Comparison of ENCODE assay signal across 8 cellular contexts in genomic region chr11:62646825-62647608, GRCh38. TPM values are rescaled to one million over a fixed set of nuclear protein-coding genes. Genes with fewer than 3 reads are reported as not detected.
DNase-seq lines count a peak whose midpoint lies in the region; ATAC-seq and TF ChIP-seq lines count a peak whose summit lies in the region.

No MANE protein-coding gene starts in this region.

- H3K79me2 ChIP-seq in PC-9 (ENCODE audit: low read depth): peaks cover 61% of the 10 kb centered on the region
- H3K79me2 ChIP-seq in fibroblast of lung (ENCODE audit: control insufficient read depth, insufficient read depth, low read length): peaks cover 50% of the 10 kb centered on the region

- no peak for DNase-seq in PC-9
- no peak for DNase-seq in fibroblast of lung (ENCODE audit: low read depth in 2 of 2)
- DNase-seq in sciatic nerve (ENCODE audit: low spot score): no peak
- no peak for DNase-seq in stimulated activated naive CD4-positive, alpha-beta T cell treated with Interleukin-2 at 50 U/mL for 16 hours (lab: John Stamatoyannopoulos, UW)
- DNase-seq in stimulated activated CD4-positive, alpha-beta T cell treated with anti-CD3 and anti-CD28 coated beads, Interleukin-12 subunit alpha, Interleukin-12 subunit beta, amount 100 ng/mL, for 4 hours: no peak
- no peak for DNase-seq in DMS 273 (lab: John Stamatoyannopoulos, UW; ENCODE audit: unreplicated experiment)

- peaks cover 23% of the 10 kb centered on the region for H3F3A ChIP-seq in PC-9 (ENCODE audit: insufficient read depth, low read depth)

- intact Hi-C loops in PC-9 (cut with micrococcal nuclease; ENCODE audit: unreplicated experiment): loop anchor here (1.0 to 5.0 kb wide), 3 partner anchors 25 to 193 kb away; partner anchors contain the start of genes EML3 and ROM1
- intact Hi-C loops in sciatic nerve (cut with DNase I): no loop called here

- H2AFZ ChIP-seq in PC-9: no peak overlapping the region
- H2AFZ ChIP-seq in fibroblast of lung (ENCODE audit: low read length): no peak overlapping the region

- ATAC-seq in GM19351 (IDR thresholded peaks at IDR 0.05; ENCODE audit: unreplicated experiment): peak; percentile 7
- ATAC-seq in sciatic nerve: peak; percentile 2
- ATAC-seq in HG02623 (IDR thresholded peaks at IDR 0.05; ENCODE audit: unreplicated experiment): no peak

- H3K9ac ChIP-seq in fibroblast of lung (ENCODE audit: insufficient read depth, low read length): no peak overlapping the region

- H3K27ac ChIP-seq in PC-9 (no peak overlapping the region), fibroblast of lung (ENCODE audit: insufficient read depth, low read length) (peak overlapping the region; percentile 64)

- H3K4me1 ChIP-seq in PC-9 (replicated peaks; ENCODE audit: insufficient read depth): peaks cover 23% of the 10 kb centered on the region
- peaks cover 8% of the 10 kb centered on the region for H3K4me1 ChIP-seq in fibroblast of lung (ENCODE audit: control insufficient read depth, extremely low read depth, insufficient read depth, low read length)

- H3K27me3 ChIP-seq in PC-9 (ENCODE audit: insufficient read depth, low read depth) (no peaks in the 10 kb centered on the region), fibroblast of lung (ENCODE audit: control insufficient read depth, insufficient read depth, low read length) (no peaks in the 10 kb centered on the region)

- H3K9me3 ChIP-seq in PC-9 (ENCODE audit: insufficient read depth, low read depth) (no peaks in the 10 kb centered on the region), fibroblast of lung (ENCODE audit: control insufficient read depth, insufficient read depth, low read depth, low read length) (no peaks in the 10 kb centered on the region)

- H3K4me3 ChIP-seq in PC-9: no peak overlapping the region; the same call in 1 of the 2 replicates
- peak overlapping the region in 2 of 4 experiments; percentile 6 to 27 for H3K4me3 ChIP-seq in fibroblast of lung (replicated peaks in 1 of 4; ENCODE audit: control extremely low read depth in 1 of 4, insufficient read depth in 1 of 4, low read depth in 3 of 4, low read length in 4 of 4)

- no peak for TF ChIP-seq CTCF in PC-9 (conservative IDR thresholded peaks at IDR 0.05)
- TF ChIP-seq CTCF in fibroblast of lung (conservative IDR thresholded peaks at IDR 0.05 in 1 of 2, IDR thresholded peaks at IDR 0.05 in 1 of 2; ENCODE audit: low read depth in 1 of 2, low read length in 2 of 2): no peak

- CTCF ChIA-PET in PC-9 (lab: Charles Lee): interaction anchor here (0.5 kb wide), 1 partner anchor 47 kb away, joined by 8 read pairs; no protein-coding TSS in a partner anchor

- H3K4me2 ChIP-seq in PC-9: peak overlapping the region; percentile 37; the same call in 1 of the 2 replicates
- peak overlapping the region; percentile 58 for H3K4me2 ChIP-seq in fibroblast of lung (ENCODE audit: extremely low read depth, insufficient read depth, low read length)

- BruUV-seq in PC-9 (replicated peaks; lab: Mats Ljungman, UMichigan): TSS peak; percentile 24

- POLR2A ChIA-PET in PC-9 (lab: Charles Lee; ENCODE audit: unreplicated experiment): no interaction called here

- no peaks in the 10 kb centered on the region for H3K9me2 ChIP-seq in PC-9 (ENCODE audit: insufficient read depth)

- H3K36me3 ChIP-seq in PC-9 (ENCODE audit: low read depth): peaks cover 21% of the 10 kb centered on the region
- H3K36me3 ChIP-seq in fibroblast of lung (ENCODE audit: control insufficient read depth, insufficient read depth, low read length): peaks cover 15% of the 10 kb centered on the region

- H4K20me1 ChIP-seq in PC-9 (ENCODE audit: insufficient read depth): peaks cover 5% of the 10 kb centered on the region; the same call in 1 of the 2 replicates
- H4K20me1 ChIP-seq in fibroblast of lung (ENCODE audit: control insufficient read depth, extremely low read depth, insufficient read depth, low read length): no peaks in the 10 kb centered on the region

RNA-seq across cellular contexts. Expression of gene GANAB, which starts 0.6 kb away (rescaled TPM):
- 478 and 525 TPM in 2 replicates for total RNA-seq in PC-9 (2021)
- 167 and 279 TPM in 2 replicates for total RNA-seq in fibroblast of lung
- 328 and 368 TPM in 2 replicates for polyA plus RNA-seq in fibroblast of lung
- polyA plus RNA-seq in fibroblast of lung (2012): 319 and 345 TPM in 2 replicates
- polyA minus RNA-seq in fibroblast of lung (ENCODE audit: low replicate concordance): 808 and 811 TPM in 2 replicates
- total RNA-seq in sciatic nerve: 219 TPM

RNA-seq across cellular contexts. Expression of gene INTS5, which starts 6.1 kb away (rescaled TPM):
- total RNA-seq in PC-9 (2021) (28.2 and 31.5 TPM in 2 replicates), fibroblast of lung (16.4 and 16.7 TPM in 2 replicates), sciatic nerve (12.3 TPM)
- polyA plus RNA-seq in fibroblast of lung: 9.4 and 13.2 TPM in 2 replicates
- 12.6 and 18.6 TPM in 2 replicates for polyA plus RNA-seq in fibroblast of lung (2012)
- polyA minus RNA-seq in fibroblast of lung (ENCODE audit: low replicate concordance): 61.8 and 79.7 TPM in 2 replicates

RNA-seq across cellular contexts. Expression of gene C11orf98, which starts 18.0 kb away (rescaled TPM):
- total RNA-seq in PC-9 (2021) (86.7 and 94.9 TPM in 2 replicates), fibroblast of lung (25.4 and 33.4 TPM in 2 replicates), sciatic nerve (25.1 TPM)
- polyA plus RNA-seq in fibroblast of lung: 38.2 and 64.8 TPM in 2 replicates
- 67.2 and 113 TPM in 2 replicates for polyA plus RNA-seq in fibroblast of lung (2012)
- polyA minus RNA-seq in fibroblast of lung (ENCODE audit: low replicate concordance): 2.0 and 4.2 TPM in 2 replicates

RNA-seq across cellular contexts. Expression of gene CSKMT, which starts 18.1 kb away (rescaled TPM):
- 19.2 and 51.9 TPM in 2 replicates for total RNA-seq in PC-9 (2021)
- 8.4 and 9.8 TPM in 2 replicates for total RNA-seq in fibroblast of lung
- polyA plus RNA-seq in fibroblast of lung: 2.6 and 2.9 TPM in 2 replicates
- polyA plus RNA-seq in fibroblast of lung (2012): 4.9 and 5.0 TPM in 2 replicates
- polyA minus RNA-seq in fibroblast of lung (ENCODE audit: low replicate concordance): 16.5 and 17.0 TPM in 2 replicates
- total RNA-seq in sciatic nerve: 7.1 TPM

RNA-seq across cellular contexts. Expression of gene UQCC3, which starts 24.5 kb away (rescaled TPM):
- total RNA-seq in PC-9 (2021): 16.1 and 25.4 TPM in 2 replicates
- total RNA-seq in fibroblast of lung: 12.1 and 14.0 TPM in 2 replicates
- polyA plus RNA-seq in fibroblast of lung: 4.7 and 7.3 TPM in 2 replicates
- polyA plus RNA-seq in fibroblast of lung (2012): 10.3 and 15.9 TPM in 2 replicates
- 0.63 and 2.7 TPM in 2 replicates for polyA minus RNA-seq in fibroblast of lung (ENCODE audit: low replicate concordance)
- total RNA-seq in sciatic nerve: 7.1 TPM
